Comparison of ENCODE assay signal across 12 cellular contexts in genomic region chr3:132231633-132232032, GRCh38.
A peak's percentile ranks its signal among the peaks of the same experiment; 100 is the strongest.
DNase-seq lines count a peak whose midpoint lies in the region; ATAC-seq and TF ChIP-seq lines count a peak whose summit lies in the region.
"Had no signal": no experiment of that assay in that cellular context is flagged by ENCODE, and none has a peak within 500 bp of the region (broad histone marks: within the 10 kb centered on the region; RNA-seq: fewer than 3 reads in every experiment).

No MANE protein-coding gene starts in this region.

- H3K36me3 Mint-ChIP-seq in stimulated activated naive B cell treated with anti-CD40 and anti-IgM and Interleukin-4, amounts not matched to agents 10 μg/mL and 1 μg/mL and 100 μg/mL, for 72 hours = no peaks in the 10 kb centered on the region
- H3K36me3 Mint-ChIP-seq: memory B cell had no signal

- H3K4me3 ChIP-seq in fibroblast of lung (replicated peaks in 1 of 4; ENCODE audit: control extremely low read depth in 1 of 4, insufficient read depth in 1 of 4, low read depth in 3 of 4, low read length in 4 of 4) = no peak overlapping the region
- H3K4me3 ChIP-seq: GM23338, suprapubic skin had no signal

- no peaks in the 10 kb centered on the region for H3K4me1 Mint-ChIP-seq in stimulated activated naive B cell treated with anti-CD40 and anti-IgM and Interleukin-4, amounts not matched to agents 10 μg/mL and 1 μg/mL and 100 μg/mL, for 72 hours
- H3K4me1 Mint-ChIP-seq: memory B cell had no signal

- no peak overlapping the region for H3K27ac ChIP-seq in fibroblast of lung (ENCODE audit: insufficient read depth, low read length)
- H3K27ac ChIP-seq: suprapubic skin had no signal

- no peaks in the 10 kb centered on the region for H4K20me1 ChIP-seq in fibroblast of lung (ENCODE audit: control insufficient read depth, extremely low read depth, insufficient read depth, low read length)

- no peak overlapping the region for H3K4me2 ChIP-seq in fibroblast of lung (ENCODE audit: extremely low read depth, insufficient read depth, low read length)
- H3K4me2 ChIP-seq: GM23338 had no signal

- H3K79me2 ChIP-seq in fibroblast of lung (ENCODE audit: control insufficient read depth, insufficient read depth, low read length) = no peaks in the 10 kb centered on the region

- no peaks in the 10 kb centered on the region for H3K27me3 ChIP-seq in fibroblast of lung (ENCODE audit: control insufficient read depth, insufficient read depth, low read length)
- H3K27me3 ChIP-seq: suprapubic skin had no signal

- peak overlapping the region; percentile 45 for H3K27ac Mint-ChIP-seq in stimulated activated naive B cell treated with anti-CD40 and anti-IgM and Interleukin-4, amounts not matched to agents 10 μg/mL and 1 μg/mL and 100 μg/mL, for 72 hours
- H3K27ac Mint-ChIP-seq: GM23338, memory B cell had no signal

- H3K4me3 Mint-ChIP-seq in stimulated activated naive B cell treated with anti-CD40 and anti-IgM and Interleukin-4, amounts not matched to agents 10 μg/mL and 1 μg/mL and 100 μg/mL, for 72 hours = peak overlapping the region in 1 of 2 donors; percentile 17
- H3K4me3 Mint-ChIP-seq: GM23338, memory B cell had no signal

- DNase-seq in NCI-H510A treated with DMSO at 0.1 percent for 48 hours (lab: John Stamatoyannopoulos, UW) = peak; percentile 42
- DNase-seq in NCI-H510A (lab: John Stamatoyannopoulos, UW) = no peak
- DNase-seq in NOMO-1 treated with DMSO at 0.1 percent for 48 hours (lab: John Stamatoyannopoulos, UW; ENCODE audit: unreplicated experiment) = peak; percentile 87
- peak; percentile 62 to 72 for DNase-seq in fibroblast of lung (ENCODE audit: low read depth in 2 of 2)
- DNase-seq in stimulated activated naive B cell treated with anti-CD40 and anti-IgM and Interleukin-4, amounts not matched to agents 10 μg/mL and 1 μg/mL and 100 μg/mL, for 72 hours = no peak
- DNase-seq in OCI-M2 (lab: John Stamatoyannopoulos, UW; ENCODE audit: unreplicated experiment) = no peak
- DNase-seq: stimulated activated CD4-positive, alpha-beta T cell treated with anti-CD3 and anti-CD28 coated beads, Interleukin-12 subunit alpha, Interleukin-12 subunit beta, amount 100 ng/mL, for 4 hours had no signal

- H3K9ac ChIP-seq in fibroblast of lung (ENCODE audit: insufficient read depth, low read length) = no peak overlapping the region

- ATAC-seq in stimulated activated naive B cell treated with anti-CD40 and anti-IgM and Interleukin-4, amounts not matched to agents 10 μg/mL and 1 μg/mL and 100 μg/mL, for 72 hours (replicated peaks) = peak in 1 of 2 donors; percentile 20
- ATAC-seq in HG03565 (IDR thresholded peaks at IDR 0.05; ENCODE audit: unreplicated experiment) = no peak
- ATAC-seq in GM18498 (IDR thresholded peaks at IDR 0.05; ENCODE audit: unreplicated experiment) = no peak
- ATAC-seq: GM23338 had no signal

- TF ChIP-seq CTCF in fibroblast of lung (conservative IDR thresholded peaks at IDR 0.05 in 1 of 2, IDR thresholded peaks at IDR 0.05 in 1 of 2; ENCODE audit: low read depth in 1 of 2, low read length in 2 of 2) = no peak

- H3K27me3 Mint-ChIP-seq in stimulated activated naive B cell treated with anti-CD40 and anti-IgM and Interleukin-4, amounts not matched to agents 10 μg/mL and 1 μg/mL and 100 μg/mL, for 72 hours = peaks cover 0 to 10% of the 10 kb centered on the region in 2 donors

- H3K9me3 ChIP-seq in fibroblast of lung (ENCODE audit: control insufficient read depth, insufficient read depth, low read depth, low read length) = no peaks in the 10 kb centered on the region
- H3K9me3 ChIP-seq: suprapubic skin had no signal

- no peaks in the 10 kb centered on the region for H3K9me3 Mint-ChIP-seq in stimulated activated naive B cell treated with anti-CD40 and anti-IgM and Interleukin-4, amounts not matched to agents 10 μg/mL and 1 μg/mL and 100 μg/mL, for 72 hours
- H3K9me3 Mint-ChIP-seq: GM23338, memory B cell had no signal

- no peaks in the 10 kb centered on the region for H3K36me3 ChIP-seq in fibroblast of lung (ENCODE audit: control insufficient read depth, insufficient read depth, low read length)
- H3K36me3 ChIP-seq: suprapubic skin had no signal

- no peaks in the 10 kb centered on the region for H3K4me1 ChIP-seq in fibroblast of lung (ENCODE audit: control insufficient read depth, extremely low read depth, insufficient read depth, low read length)

- H2AFZ ChIP-seq in fibroblast of lung (ENCODE audit: low read length) = no peak overlapping the region
- H2AFZ ChIP-seq: GM23338 had no signal

Comparison
In these comparisons a context has a peak if more than half of its experiments do, and no peak if none do; other contexts are left out.
1. DNase-seq: peak in NCI-H510A treated with DMSO at 0.1 percent for 48 hours (single experiment), NOMO-1 treated with DMSO at 0.1 percent for 48 hours (single experiment) and fibroblast of lung (2 of 2); none in NCI-H510A (single experiment), stimulated activated naive B cell treated with anti-CD40 and anti-IgM and Interleukin-4, amounts not matched to agents 10 μg/mL and 1 μg/mL and 100 μg/mL, for 72 hours (single experiment) and OCI-M2 (single experiment).